ENCODE assay signal across 10 cellular contexts in the genomic region with DNA sequence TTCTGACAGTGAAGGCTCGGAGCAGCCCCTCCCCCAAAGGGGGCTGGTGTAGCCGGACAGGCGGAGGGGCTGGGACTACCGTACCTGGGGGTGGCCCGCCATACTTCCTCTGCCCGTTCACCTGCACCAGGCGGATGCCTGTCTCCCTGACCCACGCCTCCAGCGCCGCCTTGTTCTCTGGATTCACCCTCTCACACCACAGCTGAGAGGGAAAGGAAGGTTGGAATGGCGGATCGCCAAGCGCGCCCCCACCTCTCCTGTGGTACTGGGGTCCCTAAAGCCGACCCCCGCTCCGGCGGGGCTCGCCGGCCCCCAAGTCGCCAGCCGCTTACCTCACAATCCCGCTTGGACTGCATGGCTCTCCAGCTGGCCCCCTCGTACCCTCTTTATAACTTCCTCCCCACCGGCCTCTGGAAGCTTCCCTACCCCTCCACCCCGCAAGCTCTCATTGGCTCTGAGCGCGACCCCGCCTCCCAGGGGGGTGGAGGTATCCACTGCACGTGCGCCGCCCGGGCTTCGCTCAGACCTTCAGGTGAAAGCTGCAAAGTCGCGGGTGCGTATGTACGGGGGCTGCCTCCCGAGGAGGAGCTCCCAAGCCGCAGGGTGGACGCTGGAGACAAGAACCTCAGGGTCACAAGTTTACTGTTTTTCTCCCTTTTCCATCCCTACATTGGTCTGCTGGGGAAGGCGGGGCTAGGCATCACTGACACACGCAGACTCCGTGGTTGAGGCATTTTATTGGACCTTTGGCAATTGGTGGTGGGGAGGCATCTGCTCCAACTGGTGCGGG. TPM values are rescaled to one million over a fixed set of nuclear protein-coding genes. Genes with fewer than 3 reads are reported as not detected.
DNase-seq lines count a peak whose midpoint lies in the region; ATAC-seq and TF ChIP-seq lines count a peak whose summit lies in the region.
"Had no signal": no experiment of that assay in that cellular context is flagged by ENCODE, and none has a peak within 500 bp of the region (broad histone marks: within the 10 kb centered on the region; RNA-seq: fewer than 3 reads in every experiment).

Gene DND1, minus strand, starts transcription at position 390 of the 790 bp plus-strand sequence. Its CDS starts 34 bp downstream, at position 356.

- H3K4me3 ChIP-seq in suprapubic skin: peak within 1 kb of the TSS; percentile 14
- H3K4me3 ChIP-seq in CD8-positive, alpha-beta memory T cell (ENCODE audit: low read length): no peak within 1 kb of the TSS

- TF ChIP-seq CTCF in WTC11 (IDR thresholded peaks at IDR 0.05) (no peak), suprapubic skin (IDR thresholded peaks at IDR 0.05) (no peak)

- no peak within 1 kb of the TSS for H3K27ac ChIP-seq in suprapubic skin
- no peak within 1 kb of the TSS for H3K27ac ChIP-seq in CD8-positive, alpha-beta memory T cell (ENCODE audit: low read depth, low read length)

- CTCF ChIA-PET in WTC11 (lab: Charles Lee): interaction anchor here (0.6 to 1.4 kb wide), 3 partner anchors 18 to 327 kb away, joined by 3 to 4 read pairs (median 3); partner anchors contain the start of genes HARS1, HARS2 and HBEGF
- CTCF ChIA-PET in CD8-positive, alpha-beta memory T cell (lab: Charles Lee): no interaction called here

- peak within 1 kb of the TSS; percentile 31 for H3K27ac Mint-ChIP-seq in activated naive CD8-positive, alpha-beta T cell treated with anti-CD3 and anti-CD28 coated beads for 36 hours
- no peak within 1 kb of the TSS for H3K27ac Mint-ChIP-seq in activated naive CD8-positive, alpha-beta T cell treated with anti-CD3 and anti-CD28 coated beads, Interleukin-2, amount 50 U/mL, for 24 hours
- no peak within 1 kb of the TSS for H3K27ac Mint-ChIP-seq in WTC11
- H3K27ac Mint-ChIP-seq in CD8-positive, alpha-beta memory T cell: peak within 1 kb of the TSS in 4 of 8 donors; percentile 17 to 86 (median 61)

- TF ChIP-seq EP300 in suprapubic skin (IDR thresholded peaks at IDR 0.05): no peak

- no peaks in the 10 kb centered on the region for H3K9me3 Mint-ChIP-seq in activated naive CD8-positive, alpha-beta T cell treated with anti-CD3 and anti-CD28 coated beads for 36 hours
- no peaks in the 10 kb centered on the region for H3K9me3 Mint-ChIP-seq in activated naive CD8-positive, alpha-beta T cell treated with anti-CD3 and anti-CD28 coated beads, Interleukin-2, amount 50 U/mL, for 24 hours
- no peaks in the 10 kb centered on the region for H3K9me3 Mint-ChIP-seq in WTC11
- H3K9me3 Mint-ChIP-seq in CD8-positive, alpha-beta memory T cell: no peaks in the 10 kb centered on the region

- H3K36me3 Mint-ChIP-seq in activated naive CD8-positive, alpha-beta T cell treated with anti-CD3 and anti-CD28 coated beads for 36 hours: peaks cover 29% of the 10 kb centered on the region
- peaks cover 58% of the 10 kb centered on the region for H3K36me3 Mint-ChIP-seq in activated naive CD8-positive, alpha-beta T cell treated with anti-CD3 and anti-CD28 coated beads, Interleukin-2, amount 50 U/mL, for 24 hours (ENCODE audit: low read depth)
- H3K36me3 Mint-ChIP-seq in WTC11: peaks cover 56% of the 10 kb centered on the region
- H3K36me3 Mint-ChIP-seq in CD8-positive, alpha-beta memory T cell: peaks cover 14 to 89% (median 18%) of the 10 kb centered on the region in 3 donors

- H3K4me3 Mint-ChIP-seq in activated naive CD8-positive, alpha-beta T cell treated with anti-CD3 and anti-CD28 coated beads for 36 hours: no peak within 1 kb of the TSS
- no peak within 1 kb of the TSS for H3K4me3 Mint-ChIP-seq in activated naive CD8-positive, alpha-beta T cell treated with anti-CD3 and anti-CD28 coated beads, Interleukin-2, amount 50 U/mL, for 24 hours
- no peak within 1 kb of the TSS for H3K4me3 Mint-ChIP-seq in WTC11
- peak within 1 kb of the TSS in 1 of 7 donors; percentile 20 for H3K4me3 Mint-ChIP-seq in CD8-positive, alpha-beta memory T cell

- no peak for TF ChIP-seq POLR2A in suprapubic skin (IDR thresholded peaks at IDR 0.05)

- H3K36me3 ChIP-seq in suprapubic skin: peaks cover 90% of the 10 kb centered on the region
- H3K36me3 ChIP-seq in CD8-positive, alpha-beta memory T cell (ENCODE audit: insufficient read depth, low read length): peaks cover 42% of the 10 kb centered on the region

- H3K4me1 Mint-ChIP-seq in activated naive CD8-positive, alpha-beta T cell treated with anti-CD3 and anti-CD28 coated beads for 36 hours: peaks cover 7% of the 10 kb centered on the region
- H3K4me1 Mint-ChIP-seq in activated naive CD8-positive, alpha-beta T cell treated with anti-CD3 and anti-CD28 coated beads, Interleukin-2, amount 50 U/mL, for 24 hours: peaks cover 3% of the 10 kb centered on the region
- H3K4me1 Mint-ChIP-seq in WTC11: peaks cover 7% of the 10 kb centered on the region
- H3K4me1 Mint-ChIP-seq in CD8-positive, alpha-beta memory T cell: peaks cover 0 to 4% (median 2%) of the 10 kb centered on the region in 3 donors

- no peaks in the 10 kb centered on the region for H3K27me3 Mint-ChIP-seq in activated naive CD8-positive, alpha-beta T cell treated with anti-CD3 and anti-CD28 coated beads for 36 hours
- no peaks in the 10 kb centered on the region for H3K27me3 Mint-ChIP-seq in activated naive CD8-positive, alpha-beta T cell treated with anti-CD3 and anti-CD28 coated beads, Interleukin-2, amount 50 U/mL, for 24 hours
- H3K27me3 Mint-ChIP-seq in WTC11 (ENCODE audit: low read depth): no peaks in the 10 kb centered on the region
- peaks cover 0 to 2% of the 10 kb centered on the region in 2 donors for H3K27me3 Mint-ChIP-seq in CD8-positive, alpha-beta memory T cell

- no peak for ATAC-seq in activated naive CD8-positive, alpha-beta T cell treated with anti-CD3 and anti-CD28 coated beads, Interleukin-2, amount 50 U/mL, for 24 hours
- peak; percentile 70 for ATAC-seq in WTC11
- no peak for ATAC-seq in GM21576 (IDR thresholded peaks at IDR 0.05; ENCODE audit: unreplicated experiment)

- 88% methylated on average over 45 of the region's 45 CpGs for WGBS in suprapubic skin

- no peaks in the 10 kb centered on the region for H3K27me3 ChIP-seq in suprapubic skin
- no peaks in the 10 kb centered on the region for H3K27me3 ChIP-seq in CD8-positive, alpha-beta memory T cell (ENCODE audit: insufficient read depth, low read length, poor library complexity, severe bottlenecking)

- DNase-seq in activated naive CD8-positive, alpha-beta T cell treated with anti-CD3 and anti-CD28 coated beads for 36 hours: no peak
- DNase-seq in activated naive CD8-positive, alpha-beta T cell treated with anti-CD3 and anti-CD28 coated beads, Interleukin-2, amount 50 U/mL, for 24 hours: no peak
- DNase-seq in WTC11 (ENCODE audit: low spot score) (peak; percentile 30), iPS-NIHi11 (ENCODE audit: low spot score) (peak; percentile 55), suprapubic skin (ENCODE audit: low spot score in 2 of 2) (no peak), SW 1271 (lab: John Stamatoyannopoulos, UW) (no peak)
- DNase-seq in CD8-positive, alpha-beta memory T cell: no peak
- DNase-seq: NCI-H2227 treated with DMSO at 0.1 percent for 48 hours had no signal

- peaks cover 8% of the 10 kb centered on the region for H3K4me1 ChIP-seq in suprapubic skin
- H3K4me1 ChIP-seq in CD8-positive, alpha-beta memory T cell (ENCODE audit: insufficient read depth, low read length): no peaks in the 10 kb centered on the region

- no peaks in the 10 kb centered on the region for H3K9me3 ChIP-seq in suprapubic skin
- no peaks in the 10 kb centered on the region for H3K9me3 ChIP-seq in CD8-positive, alpha-beta memory T cell (ENCODE audit: low read length)

- POLR2A ChIA-PET in WTC11 (lab: Charles Lee): interaction anchor here (0.6 to 1.1 kb wide), 4 partner anchors 8 to 116 kb away, joined by 3 to 4 read pairs (median 3); partner anchors contain the start of genes APBB3, SRA1 and WDR55
- POLR2A ChIA-PET in CD8-positive, alpha-beta memory T cell (lab: Charles Lee): interaction anchor here (1.2 kb wide), 1 partner anchor 26 kb away, joined by 5 read pairs; the partner anchor contains the start of genes IK and NDUFA2

TF ChIP-seq in WTC11, 78 proteins besides CTCF, POLR2A, EP300 and RAD21:
- TF ChIP-seq ZNF281 (CRISPR knock-in tag; IDR thresholded peaks at IDR 0.05) (0 out of 2 replicates have a peak, but pooled peaks have one; percentile 32), ZNF671 (CRISPR knock-in tag; IDR thresholded peaks at IDR 0.05) (no peak), RORB (CRISPR knock-in tag; IDR thresholded peaks at IDR 0.05) (no peak), NR1H2 (CRISPR knock-in tag; IDR thresholded peaks at IDR 0.05) (no peak), NFATC4 (CRISPR knock-in tag; IDR thresholded peaks at IDR 0.05) (no peak), TEAD1 (CRISPR knock-in tag; IDR thresholded peaks at IDR 0.05) (no peak), NFYB (CRISPR knock-in tag; conservative IDR thresholded peaks at IDR 0.05; ENCODE audit: low read depth) (0 out of 2 replicates have a peak, but pooled peaks have one; percentile 9)

RNA-seq across cellular contexts. Expression of gene DND1, which starts in this region (rescaled TPM):
- 1 to 10 TPM; 2.7 to 3.7 TPM for total RNA-seq in activated naive CD8-positive, alpha-beta T cell treated with anti-CD3 and anti-CD28 coated beads for 36 hours
- total RNA-seq in WTC11 (2021) (2.1 to 3.3 TPM (median 2.9 TPM) in 3 replicates), suprapubic skin (1 to 10 TPM in 3 of 4 donors, under 1 TPM in 1; 0.98 to 3.5 (median 2.6) TPM)
- 1 to 10 TPM; 2.3 to 2.9 TPM for total RNA-seq in CD8-positive, alpha-beta memory T cell
- polyA plus RNA-seq in CD8-positive, alpha-beta memory T cell: not detected
- total RNA-seq: skeletal muscle tissue had no signal

Comparison
In these comparisons a context has a peak if more than half of its experiments do, and no peak if none do; other contexts are left out.
1. DNase-seq: peak in WTC11 (single experiment) and iPS-NIHi11 (single experiment); none in activated naive CD8-positive, alpha-beta T cell treated with anti-CD3 and anti-CD28 coated beads for 36 hours (single experiment), activated naive CD8-positive, alpha-beta T cell treated with anti-CD3 and anti-CD28 coated beads, Interleukin-2, amount 50 U/mL, for 24 hours (single experiment), suprapubic skin (0 of 2), CD8-positive, alpha-beta memory T cell (0 of 5) and SW 1271 (0 of 2).